In genomic region chr4:40592034-40592433, GRCh38 we compare ENCODE assay signal across 24 cellular contexts.
"Had no signal": no experiment of that assay in that cellular context is flagged by ENCODE, and none has a peak within 500 bp of the region (broad histone marks: within the 10 kb centered on the region; RNA-seq: fewer than 3 reads in every experiment).

No MANE protein-coding gene starts in this region.

- H3K4me1 ChIP-seq: sigmoid colon had no signal

- H3K36me3 ChIP-seq: pancreas, prostate gland, sigmoid colon, transverse colon, vagina had no signal

- H3K4me3 ChIP-seq: lower lobe of right lung, pancreas, prostate gland, sigmoid colon, spleen, testis, thyroid gland, transverse colon, upper lobe of left lung, vagina had no signal

- DNase-seq: hippocampal formation; left ventricle myocardium superior; lower lobe of right lung; mammary epithelial cell; mesenchymal stem cell; naive thymus-derived CD8-positive, alpha-beta T cell; nucleus accumbens; pancreas; posterior cingulate gyrus; retina; right cardiac atrium; sigmoid colon; small intestine; spleen; stimulated activated CD4-positive, alpha-beta T cell treated with anti-CD3 and anti-CD28 coated beads, Interleukin-4, amount 100 ng/mL, for 24 hours; stimulated activated naive CD4-positive, alpha-beta T cell; testis; thyroid gland; transverse colon; upper lobe of left lung had no signal

- H3K27me3 ChIP-seq: pancreas, sigmoid colon, spleen, testis, thyroid gland, transverse colon, upper lobe of left lung, vagina had no signal

- H3K27ac ChIP-seq: lower lobe of right lung, pancreas, sigmoid colon, spleen, testis, thyroid gland, transverse colon, upper lobe of left lung, vagina had no signal

- H3K9me3 ChIP-seq: lower lobe of right lung, pancreas, prostate gland, spleen, testis, thyroid gland, transverse colon, upper lobe of left lung, vagina had no signal

- ATAC-seq: left ventricle myocardium superior; lower lobe of right lung; naive thymus-derived CD8-positive, alpha-beta T cell; right cardiac atrium; stimulated activated effector memory CD8-positive, alpha-beta T cell treated with anti-CD3 and anti-CD28 coated beads, Interleukin-12 subunit alpha, Interleukin-12 subunit beta, amount 100 ng/mL, for 72 hours had no signal

- FAIRE-seq: keratinocyte, pancreas, small intestine had no signal
